In the genomic region with DNA sequence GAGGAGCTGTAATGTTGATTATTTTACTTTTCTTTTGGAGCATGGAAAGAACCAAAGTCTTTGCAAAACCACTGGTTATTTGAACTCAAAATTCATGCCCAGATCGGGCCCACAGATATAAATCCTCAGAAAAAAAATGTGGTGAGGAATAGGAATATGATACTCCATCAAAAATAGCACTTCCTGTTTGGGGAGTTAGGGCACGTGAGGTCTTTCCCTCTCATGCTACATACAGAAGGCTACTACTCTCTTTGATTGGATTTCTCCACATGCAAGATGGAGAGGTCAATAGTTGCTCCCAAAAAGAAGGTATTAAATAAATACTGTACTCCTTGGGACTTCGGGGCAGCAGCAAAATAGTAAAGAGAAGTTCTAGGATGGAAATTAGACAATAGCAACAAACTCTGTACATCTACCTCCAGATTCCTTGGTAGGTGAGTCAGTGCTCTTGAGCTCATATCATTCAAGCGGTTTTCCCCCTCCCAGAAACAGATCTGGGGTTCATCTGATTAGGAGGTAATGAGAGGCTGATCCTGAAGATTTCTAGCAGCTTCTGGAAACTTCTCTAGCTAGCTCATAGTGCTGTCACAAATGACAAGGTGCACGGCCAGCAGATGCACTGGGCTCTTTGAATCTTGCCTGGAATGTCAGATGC, we compare ENCODE assay signal across 20 cellular contexts. TPM values are rescaled to one million over a fixed set of nuclear protein-coding genes. Genes with fewer than 3 reads are reported as not detected.
"Had no signal": no experiment of that assay in that cellular context is flagged by ENCODE, and none has a peak within 500 bp of the region (broad histone marks: within the 10 kb centered on the region; RNA-seq: fewer than 3 reads in every experiment).

No MANE protein-coding gene starts in this region.

- H3K9me3 ChIP-seq: spleen, thyroid gland had no signal

- H3K27me3 ChIP-seq: cardiac muscle cell, spleen, thyroid gland had no signal

- H3K27ac ChIP-seq: cardiac muscle cell, spleen, thyroid gland had no signal

- H3K4me1 ChIP-seq: thyroid gland had no signal

- DNase-seq: activated CD4-positive, alpha-beta memory T cell treated with anti-CD3 and anti-CD28 coated beads for 36 hours; activated CD4-positive, alpha-beta T cell treated with anti-CD3 and anti-CD28 coated beads for 4 hours; activated T-cell treated with anti-CD3 and anti-CD28 coated beads for 4 hours; effector CD8-positive, alpha-beta T cell; foreskin fibroblast; glutamatergic neuron; hypothalamus; islet precursor cell; nucleus accumbens; retina; spleen; stimulated activated naive CD4-positive, alpha-beta T cell treated with Interleukin-2 at 50 U/mL for 16 hours; thyroid gland had no signal

- H3K4me3 ChIP-seq: cardiac muscle cell, lung, spleen, thyroid gland had no signal

- ATAC-seq: left lobe of liver, WTC11 had no signal

- H3K36me3 ChIP-seq: cardiac muscle cell, spleen, thyroid gland had no signal

RNA-seq across cellular contexts. Expression of gene SLC9C2, which starts 47.1 kb away (rescaled TPM):
- total RNA-seq: activated CD4-positive, alpha-beta memory T cell treated with anti-CD3 and anti-CD28 coated beads for 36 hours; cardiac muscle cell; chondrocyte; left lobe of liver; T-helper 2 cell treated with Interferon-gamma antibody and Interleukin-4, amounts not matched to agents 100 ng/mL and 5 ng/mL, for 36 hours; thyroid gland; ureter; WTC11 had no signal
